ENCODE assay signal across 18 cellular contexts in genomic region chr10:61076572-61077114, GRCh38.
DNase-seq lines count a peak whose midpoint lies in the region; ATAC-seq and TF ChIP-seq lines count a peak whose summit lies in the region.
"Had no signal": no experiment of that assay in that cellular context is flagged by ENCODE, and none has a peak within 500 bp of the region (broad histone marks: within the 10 kb centered on the region; RNA-seq: fewer than 3 reads in every experiment).

No MANE protein-coding gene starts in this region.

- intact Hi-C loops in posterior cingulate gyrus (cut with DNase I) = no loop called here

- TF ChIP-seq CTCF in fibroblast of villous mesenchyme (IDR thresholded peaks at IDR 0.05; ENCODE audit: insufficient read depth, low read depth, low read length) = no peak

- ATAC-seq in GM18861 (IDR thresholded peaks at IDR 0.05; ENCODE audit: unreplicated experiment) = no peak
- ATAC-seq: CD8-positive, alpha-beta T cell; PC-3 had no signal

- DNase-seq in MV-4-11 (lab: John Stamatoyannopoulos, UW) = peak; percentile 59
- peak; percentile 42 for DNase-seq in SKM-1 (lab: John Stamatoyannopoulos, UW; ENCODE audit: unreplicated experiment)
- DNase-seq in fibroblast of villous mesenchyme (ENCODE audit: low read depth) = peak; percentile 47
- DNase-seq in superior temporal gyrus (ENCODE audit: extremely low spot score) = peak; percentile 55
- no peak for DNase-seq in posterior cingulate gyrus
- DNase-seq in midbrain (lab: John Stamatoyannopoulos, UW) = no peak
- DNase-seq: Calu3; CD8-positive, alpha-beta T cell; H7; HFFc6; NCI-H1092 treated with DMSO at 0.1 percent for 48 hours; NCI-H146; NCI-H2081 treated with DMSO at 0.1 percent for 48 hours; NCI-H510A; NCI-H774; PC-3 had no signal

- H3K4me3 ChIP-seq in fibroblast of villous mesenchyme (ENCODE audit: low read depth, low read length) = no peak overlapping the region
- H3K4me3 ChIP-seq: BLaER1 treated with 17β-estradiol and CSF1 and Interleukin-3, amounts not matched to agents 10 nM and 100 nM had no signal

Comparison
In these comparisons a context has a peak if more than half of its experiments do, and no peak if none do; other contexts are left out.
1. DNase-seq: peak in MV-4-11 (single experiment), SKM-1 (single experiment), fibroblast of villous mesenchyme (single experiment) and superior temporal gyrus (single experiment); none in posterior cingulate gyrus (0 of 10) and midbrain (single experiment).